In genomic region chr7:130273863-130274262, GRCh38 we compare ENCODE assay signal across 9 cellular contexts. TPM values are rescaled to one million over a fixed set of nuclear protein-coding genes. Genes with fewer than 3 reads are reported as not detected.
A peak's percentile ranks its signal among the peaks of the same experiment; 100 is the strongest.
DNase-seq lines count a peak whose midpoint lies in the region; ATAC-seq and TF ChIP-seq lines count a peak whose summit lies in the region.
"Had no signal": no experiment of that assay in that cellular context is flagged by ENCODE, and none has a peak within 500 bp of the region (broad histone marks: within the 10 kb centered on the region; RNA-seq: fewer than 3 reads in every experiment).

No MANE protein-coding gene starts in this region.

- H3K27me3 ChIP-seq in foreskin keratinocyte: no peaks in the 10 kb centered on the region

- no peaks in the 10 kb centered on the region for H3K9me3 Mint-ChIP-seq in stimulated activated effector memory CD8-positive, alpha-beta T cell treated with anti-CD3 and anti-CD28 coated beads, Interleukin-12 subunit alpha, Interleukin-12 subunit beta, amount 100 ng/mL, for 72 hours

- H3K27ac Mint-ChIP-seq in stimulated activated effector memory CD8-positive, alpha-beta T cell treated with anti-CD3 and anti-CD28 coated beads, Interleukin-12 subunit alpha, Interleukin-12 subunit beta, amount 100 ng/mL, for 72 hours: no peak overlapping the region

- ATAC-seq in foreskin keratinocyte: no peak
- ATAC-seq in GM18517 (IDR thresholded peaks at IDR 0.05; ENCODE audit: unreplicated experiment): no peak
- no peak for ATAC-seq in stimulated activated effector memory CD8-positive, alpha-beta T cell treated with anti-CD3 and anti-CD28 coated beads, Interleukin-12 subunit alpha, Interleukin-12 subunit beta, amount 100 ng/mL, for 72 hours

- peaks cover 56% of the 10 kb centered on the region for H3K4me1 ChIP-seq in foreskin keratinocyte

- peaks cover 24% of the 10 kb centered on the region for H3K4me1 Mint-ChIP-seq in stimulated activated effector memory CD8-positive, alpha-beta T cell treated with anti-CD3 and anti-CD28 coated beads, Interleukin-12 subunit alpha, Interleukin-12 subunit beta, amount 100 ng/mL, for 72 hours

- H3K36me3 Mint-ChIP-seq in stimulated activated effector memory CD8-positive, alpha-beta T cell treated with anti-CD3 and anti-CD28 coated beads, Interleukin-12 subunit alpha, Interleukin-12 subunit beta, amount 100 ng/mL, for 72 hours: no peaks in the 10 kb centered on the region

- no peak overlapping the region for H3K4me3 ChIP-seq in skeletal muscle cell (ENCODE audit: low read depth, low read length)

- no peak for TF ChIP-seq CTCF in foreskin keratinocyte (conservative IDR thresholded peaks at IDR 0.05)

- DNase-seq in NCI-H1417 (lab: John Stamatoyannopoulos, UW) (peak; percentile 58 to 86 (median 83)), NCI-H1417 treated with DMSO at 0.1 percent for 48 hours (lab: John Stamatoyannopoulos, UW) (no peak), NCI-H69 (lab: John Stamatoyannopoulos, UW) (peak; percentile 91), foreskin keratinocyte (no peak), skeletal muscle cell (ENCODE audit: low read depth) (peak; percentile 47), cerebellar nuclear complex (lab: John Stamatoyannopoulos, UW) (no peak)
- DNase-seq in stimulated activated effector memory CD8-positive, alpha-beta T cell treated with anti-CD3 and anti-CD28 coated beads, Interleukin-12 subunit alpha, Interleukin-12 subunit beta, amount 100 ng/mL, for 72 hours (ENCODE audit: low spot score in 2 of 2): no peak
- DNase-seq: WERI-Rb-1 had no signal

- peak overlapping the region; percentile 79 for H3K27ac ChIP-seq in foreskin keratinocyte
- H3K27ac ChIP-seq: WERI-Rb-1 had no signal

- H3K4me3 Mint-ChIP-seq in stimulated activated effector memory CD8-positive, alpha-beta T cell treated with anti-CD3 and anti-CD28 coated beads, Interleukin-12 subunit alpha, Interleukin-12 subunit beta, amount 100 ng/mL, for 72 hours: no peak overlapping the region

RNA-seq across cellular contexts. Expression of gene CPA2, which starts 7.2 kb away (rescaled TPM):
- 0.17 and 0.32 TPM in 2 replicates for total RNA-seq in foreskin keratinocyte
- 0.48 and 0.60 TPM in 2 replicates for polyA plus RNA-seq in foreskin keratinocyte

RNA-seq across cellular contexts. Expression of gene CPA4, which starts 19.1 kb away (rescaled TPM):
- 35.4 and 65.2 TPM in 2 replicates for total RNA-seq in foreskin keratinocyte
- 21.5 and 39.6 TPM in 2 replicates for polyA plus RNA-seq in foreskin keratinocyte

Comparison
In these comparisons a context has a peak if more than half of its experiments do, and no peak if none do; other contexts are left out.
1. DNase-seq: peak in NCI-H1417 (3 of 3), NCI-H69 (single experiment) and skeletal muscle cell (single experiment); none in NCI-H1417 treated with DMSO at 0.1 percent for 48 hours (single experiment), foreskin keratinocyte (0 of 2), cerebellar nuclear complex (0 of 2) and stimulated activated effector memory CD8-positive, alpha-beta T cell treated with anti-CD3 and anti-CD28 coated beads, Interleukin-12 subunit alpha, Interleukin-12 subunit beta, amount 100 ng/mL, for 72 hours (0 of 2).